In genomic region chr6:170464524-170464979, GRCh38 we compare ENCODE assay signal across 17 cellular contexts.
DNase-seq lines count a peak whose midpoint lies in the region; ATAC-seq and TF ChIP-seq lines count a peak whose summit lies in the region.
"Had no signal": no experiment of that assay in that cellular context is flagged by ENCODE, and none has a peak within 500 bp of the region (broad histone marks: within the 10 kb centered on the region; RNA-seq: fewer than 3 reads in every experiment).

No MANE protein-coding gene starts in this region.

- DNase-seq in activated T-cell treated with anti-CD3 and anti-CD28 coated beads for 1 hour (ENCODE audit: low read depth), result peak; percentile 14
- no peak for DNase-seq in activated T-cell treated with anti-CD3 and anti-CD28 coated beads for 4 hours
- DNase-seq in immature natural killer cell, result peak; percentile 83 to 86 (median 84)
- peak; percentile 33 to 47 for DNase-seq in stimulated activated naive CD8-positive, alpha-beta T cell treated with anti-CD3 and anti-CD28 coated beads, Interleukin-15, amount 100 ng/mL, for 72 hours
- no peak for DNase-seq in nephron progenitor cell
- no peak for DNase-seq in glomerular visceral epithelial cell (ENCODE audit: extremely low spot score)
- DNase-seq: activated CD4-positive, alpha-beta T cell treated with anti-CD3 and anti-CD28 coated beads, Interleukin-2, amount 50 U/mL, for 48 hours; GM23248; NCI-H774; stimulated activated CD4-positive, alpha-beta T cell treated with anti-CD3 and anti-CD28 coated beads, Interleukin-1b, Interleukin-23, amount 100 ng/mL, for 48 hours had no signal

- ATAC-seq in HG02798 (IDR thresholded peaks at IDR 0.05; ENCODE audit: poor library complexity, unreplicated experiment) (peak; percentile 56), HG02840 (IDR thresholded peaks at IDR 0.05; ENCODE audit: low FRiP score, unreplicated experiment) (no peak)
- ATAC-seq in stimulated activated naive CD8-positive, alpha-beta T cell treated with anti-CD3 and anti-CD28 coated beads, Interleukin-15, amount 100 ng/mL, for 72 hours, result peak; percentile 73

- TF ChIP-seq CTCF in nephron progenitor cell (IDR thresholded peaks at IDR 0.05), result no peak

- peaks cover 6 to 16% (median 13%) of the 10 kb centered on the region in 3 donors for H3K36me3 Mint-ChIP-seq in immature natural killer cell
- peaks cover 9% of the 10 kb centered on the region for H3K36me3 Mint-ChIP-seq in nephron progenitor cell (ENCODE audit: low read depth)
- H3K36me3 Mint-ChIP-seq: CD14-positive monocyte, IgD-negative memory B cell, memory B cell had no signal

- H3K4me1 Mint-ChIP-seq in immature natural killer cell (peaks cover 76 to 77% of the 10 kb centered on the region in 2 donors), nephron progenitor cell (peaks cover 32% of the 10 kb centered on the region)
- H3K4me1 Mint-ChIP-seq in stimulated activated naive CD8-positive, alpha-beta T cell treated with anti-CD3 and anti-CD28 coated beads, Interleukin-15, amount 100 ng/mL, for 72 hours, result peaks cover 50% of the 10 kb centered on the region

- peak overlapping the region; percentile 93 to 99 (median 96) for H3K27ac Mint-ChIP-seq in immature natural killer cell
- H3K27ac Mint-ChIP-seq in stimulated activated naive CD8-positive, alpha-beta T cell treated with anti-CD3 and anti-CD28 coated beads, Interleukin-15, amount 100 ng/mL, for 72 hours, result no peak overlapping the region
- no peak overlapping the region for H3K27ac Mint-ChIP-seq in nephron progenitor cell
- H3K27ac Mint-ChIP-seq: activated T-helper 2 cell treated with anti-CD3 and anti-CD28 coated beads, Interferon-gamma antibody, Interleukin-2, Interleukin-4, amounts not matched to agents 10 μg/mL and 5 μg/mL and 100 μg/mL, durations not matched to agents 14 hours and 24 hours and 36 hours; CD14-positive monocyte; dendritic cell treated with granulocyte-macrophage colony-stimulating factor and Interleukin-4, amounts not matched to agents 40 ng/mL and 50 ng/mL, for 4 days; IgD-negative memory B cell; memory B cell had no signal

- H3K9me3 Mint-ChIP-seq in immature natural killer cell (peaks cover 3 to 9% (median 6%) of the 10 kb centered on the region in 6 donors), nephron progenitor cell (peaks cover 15% of the 10 kb centered on the region)
- peaks cover 0 to 10% of the 10 kb centered on the region in 2 donors for H3K9me3 Mint-ChIP-seq in stimulated activated naive CD8-positive, alpha-beta T cell treated with anti-CD3 and anti-CD28 coated beads, Interleukin-15, amount 100 ng/mL, for 72 hours
- H3K9me3 Mint-ChIP-seq: memory B cell had no signal

- peaks cover 8 to 23% (median 22%) of the 10 kb centered on the region in 3 donors for H3K27me3 Mint-ChIP-seq in immature natural killer cell (ENCODE audit: low read depth in 3 of 3)
- H3K27me3 Mint-ChIP-seq in stimulated activated naive CD8-positive, alpha-beta T cell treated with anti-CD3 and anti-CD28 coated beads, Interleukin-15, amount 100 ng/mL, for 72 hours, result peaks cover 20% of the 10 kb centered on the region
- H3K27me3 Mint-ChIP-seq in nephron progenitor cell (ENCODE audit: low read depth, poor library complexity), result peaks cover 2% of the 10 kb centered on the region
- H3K27me3 Mint-ChIP-seq: dendritic cell treated with granulocyte-macrophage colony-stimulating factor and Interleukin-4, amounts not matched to agents 40 ng/mL and 50 ng/mL, for 4 days had no signal

- peak overlapping the region; percentile 88 to 96 (median 91) for H3K4me3 Mint-ChIP-seq in immature natural killer cell
- peak overlapping the region; percentile 9 to 16 for H3K4me3 Mint-ChIP-seq in stimulated activated naive CD8-positive, alpha-beta T cell treated with anti-CD3 and anti-CD28 coated beads, Interleukin-15, amount 100 ng/mL, for 72 hours
- no peak overlapping the region for H3K4me3 Mint-ChIP-seq in nephron progenitor cell
- H3K4me3 Mint-ChIP-seq: CD14-positive monocyte; dendritic cell treated with granulocyte-macrophage colony-stimulating factor and Interleukin-4, amounts not matched to agents 40 ng/mL and 50 ng/mL, for 4 days; IgD-negative memory B cell; memory B cell had no signal

Comparison
In these comparisons a context has a peak if more than half of its experiments do, and no peak if none do; other contexts are left out.
1. DNase-seq: peak in activated T-cell treated with anti-CD3 and anti-CD28 coated beads for 1 hour (single experiment), immature natural killer cell (3 of 3) and stimulated activated naive CD8-positive, alpha-beta T cell treated with anti-CD3 and anti-CD28 coated beads, Interleukin-15, amount 100 ng/mL, for 72 hours (2 of 2); none in activated T-cell treated with anti-CD3 and anti-CD28 coated beads for 4 hours (single experiment), nephron progenitor cell (single experiment) and glomerular visceral epithelial cell (single experiment).
2. H3K27ac Mint-ChIP-seq: peak in immature natural killer cell (6 of 6); none in stimulated activated naive CD8-positive, alpha-beta T cell treated with anti-CD3 and anti-CD28 coated beads, Interleukin-15, amount 100 ng/mL, for 72 hours (0 of 2) and nephron progenitor cell (single experiment).